Comparison of ENCODE assay signal across 11 cellular contexts in genomic region chr5:124921694-124922093, GRCh38.
DNase-seq lines count a peak whose midpoint lies in the region; ATAC-seq and TF ChIP-seq lines count a peak whose summit lies in the region.
"Had no signal": no experiment of that assay in that cellular context is flagged by ENCODE, and none has a peak within 500 bp of the region (broad histone marks: within the 10 kb centered on the region; RNA-seq: fewer than 3 reads in every experiment).

No MANE protein-coding gene starts in this region.

- H3K27ac ChIP-seq in VCaP: peak overlapping the region; percentile 47
- no peak overlapping the region for H3K27ac ChIP-seq in psoas muscle

- intact Hi-C loops in psoas muscle (cut with DNase I): no loop called here

- H3K36me3 ChIP-seq in psoas muscle (ENCODE audit: insufficient read depth in 1 of 2, low read depth in 1 of 2): no peaks in the 10 kb centered on the region

- H3K4me3 ChIP-seq in GM12864 (ENCODE audit: low read depth, low read length) (peak overlapping the region; percentile 38; the same call in 1 of the 2 replicates), psoas muscle (no peak overlapping the region)

- peaks cover 14% of the 10 kb centered on the region for H3K4me1 ChIP-seq in psoas muscle

- TF ChIP-seq CTCF in GM12864 (IDR thresholded peaks at IDR 0.05; ENCODE audit: low read depth, low read length, missing control alignments) (no peak), VCaP (conservative IDR thresholded peaks at IDR 0.05) (no peak), psoas muscle (IDR thresholded peaks at IDR 0.05) (no peak)

- H3K27me3 ChIP-seq in psoas muscle (ENCODE audit: insufficient read depth in 3 of 3, low read length in 2 of 3): no peaks in the 10 kb centered on the region

- H3K9me3 ChIP-seq in psoas muscle: no peaks in the 10 kb centered on the region

- 91 to 94% (median 93%) methylated on average over 4 of the region's 4 CpGs for WGBS in psoas muscle, 3 donors

- DNase-seq in GM12864 (ENCODE audit: low read depth) (no peak), NCI-H510A treated with DMSO at 0.1 percent for 48 hours (lab: John Stamatoyannopoulos, UW) (no peak), putamen (ENCODE audit: low spot score) (no peak), psoas muscle (no peak)
- DNase-seq: activated CD4-positive, alpha-beta T cell treated with anti-CD3 and anti-CD28 coated beads for 48 hours; NCI-H187; small intestine had no signal

- ATAC-seq in GM21367 (IDR thresholded peaks at IDR 0.05; ENCODE audit: unreplicated experiment): peak; percentile 10
- ATAC-seq in HG03064 (IDR thresholded peaks at IDR 0.05; ENCODE audit: low read depth, unreplicated experiment): peak; percentile 20
- no peak for ATAC-seq in HG02970 (IDR thresholded peaks at IDR 0.05; ENCODE audit: low FRiP score, unreplicated experiment)
- ATAC-seq in psoas muscle: no peak

Comparison
In these comparisons a context has a peak if more than half of its experiments do, and no peak if none do; other contexts are left out.
1. ATAC-seq: peak in GM21367 (single experiment) and HG03064 (single experiment); none in HG02970 (single experiment) and psoas muscle (0 of 4).